Comparison of ENCODE assay signal across 23 cellular contexts in the genomic region with DNA sequence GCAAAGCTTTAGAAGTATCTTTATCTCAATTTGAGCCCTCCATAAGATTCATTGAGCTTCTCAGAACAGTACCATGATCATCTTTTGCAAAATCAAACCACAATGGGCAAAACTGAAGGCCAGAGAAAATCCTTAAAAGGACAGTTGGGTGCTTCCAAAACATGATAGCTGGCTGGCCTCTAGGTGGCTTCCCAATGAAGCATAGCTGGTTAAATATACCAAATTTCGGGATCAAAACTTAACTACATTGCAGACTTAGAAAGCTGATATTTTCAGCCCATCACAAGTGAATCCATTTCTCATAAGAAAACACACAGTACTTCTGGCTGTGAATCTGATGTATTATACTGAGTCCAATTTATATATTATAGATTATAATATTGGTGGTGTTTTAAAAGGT. TPM values are rescaled to one million over a fixed set of nuclear protein-coding genes. Genes with fewer than 3 reads are reported as not detected.
DNase-seq lines count a peak whose midpoint lies in the region; ATAC-seq, FAIRE-seq and TF ChIP-seq lines count a peak whose summit lies in the region.
"Had no signal": no experiment of that assay in that cellular context is flagged by ENCODE, and none has a peak within 500 bp of the region (broad histone marks: within the 10 kb centered on the region; RNA-seq: fewer than 3 reads in every experiment).

No MANE protein-coding gene starts in this region.

- H4K20me1 ChIP-seq in HepG2 (ENCODE audit: insufficient read depth, low read length) = no peaks in the 10 kb centered on the region

- no peak overlapping the region for H3K4me2 ChIP-seq in HepG2 (ENCODE audit: low read depth, low read length)

- H3K9me3 ChIP-seq in liver (ENCODE audit: control insufficient read depth in 4 of 4, low read length in 3 of 4) (no peaks in the 10 kb centered on the region), HepG2 (ENCODE audit: low read length) (no peaks in the 10 kb centered on the region)
- H3K9me3 ChIP-seq: heart right ventricle, SJCRH30, upper lobe of right lung had no signal

- no TSS peak for BruUV-seq in HepG2 (replicated peaks; lab: Mats Ljungman, UMichigan)

- H3K9ac ChIP-seq in liver (ENCODE audit: low read depth in 1 of 2, low read length in 2 of 2) (peak overlapping the region in 1 of 2 donors; percentile 91), HepG2 (ENCODE audit: insufficient read depth, low read depth, low read length) (no peak overlapping the region)

- H3K27me3 ChIP-seq in liver (ENCODE audit: control insufficient read depth in 4 of 4, insufficient read depth in 4 of 4, low read length in 3 of 4) (no peaks in the 10 kb centered on the region), HepG2 (ENCODE audit: control insufficient read depth in 1 of 2, insufficient read depth in 2 of 2, low read length in 2 of 2) (no peaks in the 10 kb centered on the region), foreskin keratinocyte (no peaks in the 10 kb centered on the region)
- H3K27me3 ChIP-seq: heart right ventricle, SJCRH30, upper lobe of right lung had no signal

- peak overlapping the region in 2 of 3 donors; percentile 5 to 14 for H3K4me3 ChIP-seq in liver (ENCODE audit: low read depth in 1 of 3, low read length in 3 of 3)
- no peak overlapping the region for H3K4me3 ChIP-seq in HepG2 (replicated peaks in 1 of 3; ENCODE audit: insufficient read depth in 1 of 3, low read depth in 2 of 3, low read length in 3 of 3)
- H3K4me3 ChIP-seq: heart right ventricle, K562, SJCRH30, upper lobe of right lung had no signal

- TF ChIP-seq RAD21 in liver (IDR thresholded peaks at IDR 0.05) (peak in 1 of 2 donors; percentile 39), HepG2 (CRISPR knock-in tag; IDR thresholded peaks at IDR 0.05) (no peak)

- DNase-seq in HepG2 (ENCODE audit: low spot score) (no peak), SK-MEL-5 (ENCODE audit: low read depth, low spot score) (peak; percentile 7), foreskin keratinocyte (no peak), D721Med (ENCODE audit: insufficient read length, low spot score) (no peak), T-helper 9 cell (no peak)
- DNase-seq in stimulated activated naive CD4-positive, alpha-beta T cell treated with Interleukin-2 at 50 U/mL for 16 hours (lab: John Stamatoyannopoulos, UW) = no peak
- no peak for DNase-seq in stimulated activated CD8-positive, alpha-beta memory T cell treated with anti-CD3 and anti-CD28 coated beads, Interleukin-4, amount 100 ng/mL, for 48 hours
- DNase-seq: activated CD4-positive, alpha-beta T cell treated with anti-CD3 and anti-CD28 coated beads, Interleukin-2, amount 10 ng/mL, durations not matched to agents 7 days and 5 days; DMS153; heart right ventricle; NCI-H1105 treated with DMSO at 0.1 percent for 48 hours; NCI-H2227 treated with DMSO at 0.1 percent for 48 hours; occipital lobe; SJCRH30; small intestine; upper lobe of right lung had no signal

- POLR2A ChIA-PET in HepG2 (lab: Yijun Ruan, JAX) = no interaction called here

- ATAC-seq in HepG2 (no peak), foreskin keratinocyte (no peak)
- ATAC-seq: heart right ventricle; K562; stimulated activated effector memory CD8-positive, alpha-beta T cell treated with anti-CD3 and anti-CD28 coated beads, Interleukin-12 subunit alpha, Interleukin-12 subunit beta, amount 100 ng/mL, for 72 hours; upper lobe of right lung had no signal

- CTCF ChIA-PET in HepG2 (lab: Yijun Ruan, JAX; ENCODE audit: low intra/inter-chr PET ratio, low total read pairs) = no interaction called here

- FAIRE-seq in HepG2 (lab: Jason Lieb, UNC) = no peak
- no peak for FAIRE-seq in D721Med (lab: Jason Lieb, UNC)
- FAIRE-seq: endothelial cell of umbilical vein, GM18507, K562, small intestine had no signal

- H3K36me3 ChIP-seq in liver (ENCODE audit: control insufficient read depth in 4 of 4, insufficient read depth in 3 of 4, low read depth in 1 of 4, low read length in 3 of 4) = no peaks in the 10 kb centered on the region
- no peaks in the 10 kb centered on the region for H3K36me3 ChIP-seq in HepG2 (replicated peaks in 1 of 2; ENCODE audit: control insufficient read depth in 1 of 2, insufficient read depth in 2 of 2, low read length in 2 of 2)
- H3K36me3 ChIP-seq: heart right ventricle, SJCRH30, upper lobe of right lung had no signal

- H3K4me1 ChIP-seq in liver (ENCODE audit: control insufficient read depth in 4 of 4, insufficient read depth in 4 of 4, low read length in 3 of 4) = peaks cover 3 to 21% (median 13%) of the 10 kb centered on the region in 4 donors
- H3K4me1 ChIP-seq in HepG2 (ENCODE audit: insufficient read depth, low read length) = peaks cover 8% of the 10 kb centered on the region
- no peaks in the 10 kb centered on the region for H3K4me1 ChIP-seq in foreskin keratinocyte
- H3K4me1 ChIP-seq: heart right ventricle, SJCRH30, upper lobe of right lung had no signal

- WGBS in liver = 55% methylated on average over 1 of the region's 1 CpG
- WGBS in HepG2 (ENCODE audit: low lambda C conversion rate) = 0% methylated on average over 1 of the region's 1 CpG

- in situ Hi-C loops in HepG2 (cut with HindIII; ENCODE audit: extremely low pct_ligation_motif_present, low pct_unique_long_range_greater_than_20kb) (no loop called here), SK-MEL-5 (cut with HindIII; ENCODE audit: low pct_unique_long_range_greater_than_20kb, low sequenced_read_pairs) (no loop called here)

- TF ChIP-seq EP300 in HepG2 (IDR thresholded peaks at IDR 0.05; ENCODE audit: low read depth in 2 of 2, low read length in 2 of 2) = no peak
- no peak for TF ChIP-seq EP300 in HepG2 (CRISPR knock-in tag; IDR thresholded peaks at IDR 0.05; ENCODE audit: borderline replicate concordance)

- no peak overlapping the region for H2AFZ ChIP-seq in HepG2 (ENCODE audit: low read length)

- no peaks in the 10 kb centered on the region for H3K79me2 ChIP-seq in HepG2 (ENCODE audit: insufficient read depth, low read length)

- TF ChIP-seq CTCF in liver (IDR thresholded peaks at IDR 0.05; ENCODE audit: low read depth, low read length, missing input control) (peak; percentile 26), HepG2 (CRISPR knock-in tag; IDR thresholded peaks at IDR 0.05) (no peak), foreskin keratinocyte (conservative IDR thresholded peaks at IDR 0.05) (peak; percentile 35), D721Med (IDR thresholded peaks at IDR 0.05; ENCODE audit: insufficient read depth, missing control alignments) (no peak)

- intact Hi-C loops in HepG2 (cut with micrococcal nuclease; ENCODE audit: unreplicated experiment) = no loop called here

- TF ChIP-seq POLR2A in HepG2 (IDR thresholded peaks at IDR 0.05; ENCODE audit: insufficient read depth in 1 of 2, low read depth in 2 of 2, low read length in 2 of 2) = no peak

- H3K27ac ChIP-seq in liver (ENCODE audit: low read depth in 1 of 2, low read length in 2 of 2) (peak overlapping the region in 1 of 2 donors; percentile 6), HepG2 (ENCODE audit: extremely low read length, insufficient read depth, low read length) (no peak overlapping the region), foreskin keratinocyte (no peak overlapping the region)
- H3K27ac ChIP-seq: heart right ventricle, HL-60, SJCRH30, upper lobe of right lung had no signal

TF ChIP-seq in HepG2, 621 proteins besides CTCF, POLR2A, EP300 and RAD21 (continues in another document):
- TF ChIP-seq HNRNPH1 (optimal IDR thresholded peaks at IDR 0.05; ENCODE audit: low read depth, low read length) (no peak), PRPF4 (IDR thresholded peaks at IDR 0.05; ENCODE audit: low read depth, low read length, poor library complexity, severe bottlenecking) (no peak)
- TF ChIP-seq, protein P1, sequence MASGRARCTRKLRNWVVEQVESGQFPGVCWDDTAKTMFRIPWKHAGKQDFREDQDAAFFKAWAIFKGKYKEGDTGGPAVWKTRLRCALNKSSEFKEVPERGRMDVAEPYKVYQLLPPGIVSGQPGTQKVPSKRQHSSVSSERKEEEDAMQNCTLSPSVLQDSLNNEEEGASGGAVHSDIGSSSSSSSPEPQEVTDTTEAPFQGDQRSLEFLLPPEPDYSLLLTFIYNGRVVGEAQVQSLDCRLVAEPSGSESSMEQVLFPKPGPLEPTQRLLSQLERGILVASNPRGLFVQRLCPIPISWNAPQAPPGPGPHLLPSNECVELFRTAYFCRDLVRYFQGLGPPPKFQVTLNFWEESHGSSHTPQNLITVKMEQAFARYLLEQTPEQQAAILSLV (CRISPR knock-in tag; IDR thresholded peaks at IDR 0.05; ENCODE audit: borderline replicate concordance) = no peak

RNA-seq across cellular contexts. Expression of a gene that starts 15.3 kb away (rescaled TPM):
- 10 to 100 TPM; 14.0 to 40.1 TPM for total RNA-seq in liver
- polyA plus RNA-seq in liver = 10 to 100 TPM in 1 of 2 donors, 1 to 10 TPM in 1; 4.9 to 24.8 TPM
- not detected in 2 replicates for total RNA-seq in HepG2 (2016; rRNA removed; fragmentation: Illumina TruSeq; extraction: Trizol)
- total RNA-seq in HepG2 (2016; cell fraction: cytosol; rRNA removed; fragmentation: Illumina TruSeq; extraction: Trizol; ENCODE audit: low read depth) = not detected in 2 replicates
- not detected in 2 replicates for total RNA-seq in HepG2 (2016; cell fraction: insoluble cytoplasmic fraction; rRNA removed; fragmentation: Illumina TruSeq; extraction: Trizol)
- total RNA-seq in HepG2 (2016; cell fraction: membrane; rRNA removed; fragmentation: Illumina TruSeq; extraction: Trizol) = not detected in 2 replicates
- not detected in 2 replicates for total RNA-seq in HepG2 (2016; cell fraction: nucleus; rRNA removed; fragmentation: Illumina TruSeq; extraction: Trizol)
- polyA plus RNA-seq in HepG2 (2011; rRNA removed) = not detected in 2 replicates
- polyA plus RNA-seq in HepG2 (2011; cell fraction: cytosol; rRNA removed) = not detected in 2 replicates
- polyA plus RNA-seq in HepG2 (2011; cell fraction: nucleus; rRNA removed) = not detected in 2 replicates
- polyA plus RNA-seq in HepG2 (2012) = not detected in 2 replicates
- polyA plus RNA-seq in HepG2 (2016; cell fraction: cytosol; fragmentation: Illumina TruSeq; extraction: Trizol; ENCODE audit: low read depth) = not detected in 2 replicates
- polyA plus RNA-seq in HepG2 (2016; cell fraction: insoluble cytoplasmic fraction; fragmentation: Illumina TruSeq; extraction: Trizol; ENCODE audit: low read depth) = not detected in 2 replicates
- polyA plus RNA-seq in HepG2 (2016; cell fraction: membrane; fragmentation: Illumina TruSeq; extraction: Trizol; ENCODE audit: low read depth) = not detected in 2 replicates
- polyA plus RNA-seq in HepG2 (2016; cell fraction: nucleus; fragmentation: Illumina TruSeq; extraction: Trizol; ENCODE audit: insufficient read depth, low read depth) = not detected in 2 replicates
- polyA minus RNA-seq in HepG2 (2011; rRNA and poly(A)+ RNA removed; ENCODE audit: low replicate concordance) = not detected in 2 replicates
- not detected in 2 replicates for polyA minus RNA-seq in HepG2 (2011; cell fraction: cytosol; rRNA and poly(A)+ RNA removed)
- not detected in 2 replicates for polyA minus RNA-seq in HepG2 (2011; cell fraction: nucleus; rRNA and poly(A)+ RNA removed)
- not detected in 2 replicates for total RNA-seq in SK-MEL-5 (2014; rRNA removed; shearing (Covaris generic))
- not detected in 2 replicates for polyA plus RNA-seq in SK-MEL-5 (2015; cell fraction: cytosol; rRNA removed)
- polyA plus RNA-seq in SK-MEL-5 (2015; cell fraction: nucleus; rRNA removed) = not detected in 2 replicates
- total RNA-seq in foreskin keratinocyte = 0.34 and 1.2 TPM in 2 replicates
- polyA plus RNA-seq in foreskin keratinocyte = 0.13 and 0.55 TPM in 2 replicates
- total RNA-seq: activated CD4-positive, alpha-beta T cell treated with anti-CD3 and anti-CD28 coated beads, Interleukin-2, amount 10 ng/mL, durations not matched to agents 7 days and 5 days; endothelial cell of umbilical vein; heart right ventricle; K562; mononuclear cell had no signal
- polyA plus RNA-seq: endothelial cell of umbilical vein, heart right ventricle, K562 had no signal

Comparison
In these comparisons a context has a peak if more than half of its experiments do, and no peak if none do; other contexts are left out.
1. H3K4me3 ChIP-seq: peak in liver (2 of 3); none in HepG2 (0 of 3).
2. CTCF ChIP-seq: peak in liver (single experiment) and foreskin keratinocyte (single experiment); none in HepG2 (single experiment) and D721Med (single experiment).